ENCODE assay signal across 9 cellular contexts in genomic region chr6:70520575-70520974, GRCh38. TPM values are rescaled to one million over a fixed set of nuclear protein-coding genes. Genes with fewer than 3 reads are reported as not detected.
DNase-seq lines count a peak whose midpoint lies in the region; ATAC-seq, FAIRE-seq and TF ChIP-seq lines count a peak whose summit lies in the region.
"Had no signal": no experiment of that assay in that cellular context is flagged by ENCODE, and none has a peak within 500 bp of the region (broad histone marks: within the 10 kb centered on the region; RNA-seq: fewer than 3 reads in every experiment).

No MANE protein-coding gene starts in this region.

- no peak overlapping the region for H2AFZ ChIP-seq in PC-3 (ENCODE audit: low read length)

- DNase-seq in AML-193 (lab: John Stamatoyannopoulos, UW), result peak; percentile 23 to 46
- DNase-seq in PC-3, result peak; percentile 22
- no peak for DNase-seq in foreskin keratinocyte
- no peak for DNase-seq in NCI-H226
- DNase-seq in GM12892 (ENCODE audit: insufficient read length), result no peak
- DNase-seq: substantia nigra had no signal

- intact Hi-C loops in PC-3 (cut with micrococcal nuclease), result loop anchor here (1.0 to 10.0 kb wide), 3 partner anchors 166 to 494 kb away; no protein-coding TSS in a partner anchor

- no peaks in the 10 kb centered on the region for H3K27me3 ChIP-seq in PC-3 (ENCODE audit: low read length)
- H3K27me3 ChIP-seq in foreskin keratinocyte, result no peaks in the 10 kb centered on the region

- no peak overlapping the region for H3K4me3 ChIP-seq in PC-3 (ENCODE audit: low read length)

- no peak overlapping the region for H3K27ac ChIP-seq in PC-3 (ENCODE audit: low read length)
- no peak overlapping the region for H3K27ac ChIP-seq in foreskin keratinocyte

- no peaks in the 10 kb centered on the region for H3K9me2 ChIP-seq in PC-3 (replicated peaks; ENCODE audit: low read length)

- H3K4me1 ChIP-seq in PC-3 (ENCODE audit: insufficient read depth, low read length), result no peaks in the 10 kb centered on the region
- no peaks in the 10 kb centered on the region for H3K4me1 ChIP-seq in foreskin keratinocyte

- peak; percentile 29; the same call in 1 of the 2 replicates for ATAC-seq in PC-3
- ATAC-seq in foreskin keratinocyte, result no peak
- ATAC-seq in GM19395 (IDR thresholded peaks at IDR 0.05; ENCODE audit: unreplicated experiment), result no peak
- no peak for ATAC-seq in HG03196 (IDR thresholded peaks at IDR 0.05; ENCODE audit: unreplicated experiment)

- no peak for FAIRE-seq in GM12892 (lab: Jason Lieb, UNC)

- H3K36me3 ChIP-seq in PC-3 (ENCODE audit: low read depth, low read length), result no peaks in the 10 kb centered on the region

- no peak overlapping the region for H3K9ac ChIP-seq in PC-3 (ENCODE audit: low read length)

- POLR2A ChIA-PET in PC-3 (lab: Charles Lee; ENCODE audit: unreplicated experiment), result no interaction called here

- no peaks in the 10 kb centered on the region for H4K20me1 ChIP-seq in PC-3 (ENCODE audit: low read length)

- H3K4me2 ChIP-seq in PC-3 (ENCODE audit: low read length), result no peak overlapping the region

- TF ChIP-seq CTCF in GM12872 (IDR thresholded peaks at IDR 0.05; ENCODE audit: insufficient read depth, low read depth, low read length), result peak; percentile 29; the same call in 1 of the 3 replicates
- TF ChIP-seq CTCF in PC-3 (conservative IDR thresholded peaks at IDR 0.05; ENCODE audit: low read depth, low read length), result peak; percentile 55
- TF ChIP-seq CTCF in foreskin keratinocyte (conservative IDR thresholded peaks at IDR 0.05), result peak; percentile 64

- CTCF ChIA-PET in PC-3 (lab: Charles Lee), result interaction anchor here (0.5 to 1.2 kb wide), 5 partner anchors 26 to 363 kb away, joined by 3 to 8 read pairs (median 3); no protein-coding TSS in a partner anchor

- no TSS peak for BruUV-seq in PC-3 (replicated peaks; lab: Mats Ljungman, UMichigan)

- no peaks in the 10 kb centered on the region for H3K9me3 ChIP-seq in PC-3 (ENCODE audit: low read length)

- no peak for TF ChIP-seq POLR2A in GM12892 (IDR thresholded peaks at IDR 0.05; ENCODE audit: low read depth, low read length)

- no peaks in the 10 kb centered on the region for H3K79me2 ChIP-seq in PC-3 (ENCODE audit: low read length)

- H3F3A ChIP-seq in PC-3 (ENCODE audit: low read length, unreplicated experiment), result no peaks in the 10 kb centered on the region

RNA-seq across cellular contexts. Expression of gene SDHAF4, which starts 46.2 kb away (rescaled TPM):
- total RNA-seq in PC-3 (2014; rRNA removed), result 1.5 and 6.2 TPM in 2 replicates
- total RNA-seq in foreskin keratinocyte, result 8.7 and 10.1 TPM in 2 replicates
- polyA plus RNA-seq in foreskin keratinocyte, result 9.2 and 11.7 TPM in 2 replicates
- polyA plus RNA-seq in GM12892 (2012; ENCODE audit: missing spikeins), result 19.4 TPM

Comparison
In these comparisons a context has a peak if more than half of its experiments do, and no peak if none do; other contexts are left out.
1. DNase-seq: peak in AML-193 (2 of 2) and PC-3 (single experiment); none in foreskin keratinocyte (0 of 2), NCI-H226 (single experiment) and GM12892 (single experiment).
2. Peak in every context shown above with its lines, with median percentiles within 50 percentile points of each other: CTCF ChIP-seq.